Comparison of ENCODE assay signal across 26 cellular contexts in genomic region chr2:55609193-55609794, GRCh38. TPM values are rescaled to one million over a fixed set of nuclear protein-coding genes. Genes with fewer than 3 reads are reported as not detected.
DNase-seq lines count a peak whose midpoint lies in the region; FAIRE-seq and TF ChIP-seq lines count a peak whose summit lies in the region.
"Had no signal": no experiment of that assay in that cellular context is flagged by ENCODE, and none has a peak within 500 bp of the region (broad histone marks: within the 10 kb centered on the region; RNA-seq: fewer than 3 reads in every experiment).

No MANE protein-coding gene starts in this region.

- no peak overlapping the region for H3K9ac ChIP-seq in H9 (ENCODE audit: extremely low read depth, insufficient read length, low read length)

- H3K4me2 ChIP-seq in H9 (ENCODE audit: insufficient read depth, insufficient read length, low read length): no peak overlapping the region
- H3K4me2 ChIP-seq: smooth muscle cell had no signal

- DNase-seq in activated CD4-positive, alpha-beta T cell treated with anti-CD3 and anti-CD28 coated beads, Interleukin-2, amount 10 ng/mL, durations not matched to agents 24 days and 14 days: peak; percentile 37
- no peak for DNase-seq in activated CD4-positive, alpha-beta T cell treated with anti-CD3 and anti-CD28 coated beads for 4 hours
- DNase-seq in H9 (no peak), neural crest cell (ENCODE audit: low read depth, low spot score) (no peak), SHP77 treated with DMSO at 0.1 percent for 48 hours (lab: John Stamatoyannopoulos, UW) (no peak), CD14-positive monocyte (ENCODE audit: low spot score) (no peak), midbrain (lab: John Stamatoyannopoulos, UW) (no peak)
- DNase-seq: activated naive CD4-positive, alpha-beta T cell; activated T-cell treated with anti-CD3 and anti-CD28 coated beads, Interleukin-2, amount 50 U/mL, for 4 hours; cerebellar nuclear complex; DMS 273 treated with DMSO at 0.1 percent for 48 hours; GOT3; hypothalamus; left colon; NCI-H1048; NCI-H1694; SIG-M5; stimulated activated CD4-positive, alpha-beta T cell treated with anti-CD3 and anti-CD28 coated beads, Interleukin-1b, Interleukin-23, amount 100 ng/mL, for 48 hours; stimulated activated naive CD8-positive, alpha-beta T cell treated with anti-CD3 and anti-CD28 coated beads, Interleukin-15, Interleukin-2, amounts not matched to agents 100 U/mL and 50 U/mL, for 24 hours; SW 1271 had no signal

- no peak overlapping the region for H2AFZ ChIP-seq in H9 (ENCODE audit: low read length)

- WGBS in H9 (ENCODE audit: extremely low coverage, insufficient read length, low lambda C conversion rate): no CpG with 5 or more reads among the region's 8 CpGs

- peak; percentile 69 for FAIRE-seq in islet of Langerhans (lab: Jason Lieb, UNC)
- FAIRE-seq: GM18507, GM19239 had no signal

- H4K20me1 ChIP-seq in H9 (ENCODE audit: control insufficient read depth, insufficient read depth, insufficient read length): no peaks in the 10 kb centered on the region

- H3K4ac ChIP-seq in H9 (ENCODE audit: low read depth, low read length): no peak overlapping the region

- no peak overlapping the region for H2BK5ac ChIP-seq in H9 (ENCODE audit: insufficient read length, low read length)

- H3K9me3 ChIP-seq in H9 (ENCODE audit: control insufficient read depth, low read depth, low read length): no peaks in the 10 kb centered on the region
- H3K9me3 ChIP-seq: gastroesophageal sphincter had no signal

- no peaks in the 10 kb centered on the region for H3K4me1 ChIP-seq in H9 (ENCODE audit: insufficient read depth, low read length)

- H4K5ac ChIP-seq in H9 (ENCODE audit: insufficient read length, low read depth, low read length): no peak overlapping the region

- intact Hi-C loops in activated CD4-positive, alpha-beta T cell treated with anti-CD3 and anti-CD28 coated beads, Interleukin-2, amount 10 ng/mL, durations not matched to agents 24 days and 14 days (cut with micrococcal nuclease): no loop called here
- intact Hi-C loops in CD14-positive monocyte (cut with micrococcal nuclease): no loop called here

- no peaks in the 10 kb centered on the region for H3K9me3 Mint-ChIP-seq in activated CD4-positive, alpha-beta T cell treated with anti-CD3 and anti-CD28 coated beads, Interleukin-2, amount 10 ng/mL, durations not matched to agents 24 days and 14 days
- H3K9me3 Mint-ChIP-seq in H9 (no peaks in the 10 kb centered on the region), neural crest cell (no peaks in the 10 kb centered on the region), CD14-positive monocyte (no peaks in the 10 kb centered on the region)
- H3K9me3 Mint-ChIP-seq: activated T-cell treated with anti-CD3 and anti-CD28 coated beads, Interleukin-2, amount 50 U/mL, for 4 hours; brain had no signal

- H2BK20ac ChIP-seq in H9 (ENCODE audit: low read depth, low read length, poor library complexity, severe bottlenecking): no peak overlapping the region

- H3K27ac ChIP-seq in H9 (ENCODE audit: insufficient read length, low read depth, low read length): no peak overlapping the region
- H3K27ac ChIP-seq: gastroesophageal sphincter had no signal

- H3K4me3 Mint-ChIP-seq in activated CD4-positive, alpha-beta T cell treated with anti-CD3 and anti-CD28 coated beads, Interleukin-2, amount 10 ng/mL, durations not matched to agents 24 days and 14 days: no peak overlapping the region
- H3K4me3 Mint-ChIP-seq in H9: no peak overlapping the region
- H3K4me3 Mint-ChIP-seq in neural crest cell: no peak overlapping the region
- H3K4me3 Mint-ChIP-seq in CD14-positive monocyte: no peak overlapping the region
- H3K4me3 Mint-ChIP-seq: activated T-cell treated with anti-CD3 and anti-CD28 coated beads, Interleukin-2, amount 50 U/mL, for 4 hours; brain had no signal

- no peak overlapping the region for H2AK5ac ChIP-seq in H9 (ENCODE audit: insufficient read length, low read length)

- no peak overlapping the region for H3T11ph ChIP-seq in H9 (ENCODE audit: low read length)

- H3K14ac ChIP-seq in H9 (ENCODE audit: insufficient read depth, low read length): no peak overlapping the region

- no peak overlapping the region for H2BK15ac ChIP-seq in H9 (ENCODE audit: low read depth, low read length)

- H3K27me3 ChIP-seq in H9 (ENCODE audit: insufficient read depth, low read length): no peaks in the 10 kb centered on the region
- H3K27me3 ChIP-seq: gastroesophageal sphincter had no signal

- H3K23me2 ChIP-seq in H9 (ENCODE audit: insufficient read length, low read depth, low read length, poor library complexity, severe bottlenecking): no peaks in the 10 kb centered on the region

- no peak overlapping the region for H2BK120ac ChIP-seq in H9 (ENCODE audit: low read depth, low read length, poor library complexity, severe bottlenecking)

- H3K23ac ChIP-seq in H9 (ENCODE audit: insufficient read length, low read depth, low read length): no peak overlapping the region

- H3K4me1 Mint-ChIP-seq in activated CD4-positive, alpha-beta T cell treated with anti-CD3 and anti-CD28 coated beads, Interleukin-2, amount 10 ng/mL, durations not matched to agents 24 days and 14 days: peaks cover 29% of the 10 kb centered on the region
- H3K4me1 Mint-ChIP-seq in H9: no peaks in the 10 kb centered on the region
- H3K4me1 Mint-ChIP-seq in neural crest cell: peaks cover 1% of the 10 kb centered on the region
- peaks cover 9% of the 10 kb centered on the region for H3K4me1 Mint-ChIP-seq in CD14-positive monocyte

- H3K56ac ChIP-seq in H9 (ENCODE audit: insufficient read length, low read depth, low read length): no peak overlapping the region

- no peak overlapping the region for H4K8ac ChIP-seq in H9 (replicated peaks; ENCODE audit: insufficient read length, low read depth, low read length)

- peaks cover 36% of the 10 kb centered on the region for H3K36me3 Mint-ChIP-seq in activated CD4-positive, alpha-beta T cell treated with anti-CD3 and anti-CD28 coated beads, Interleukin-2, amount 10 ng/mL, durations not matched to agents 24 days and 14 days (ENCODE audit: low read depth)
- H3K36me3 Mint-ChIP-seq in H9 (ENCODE audit: insufficient read depth in 1 of 3, low read depth in 3 of 3): peaks cover 4 to 33% (median 32%) of the 10 kb centered on the region in 3 experiments; a peak in 6 of 7 replicates
- peaks cover 5% of the 10 kb centered on the region for H3K36me3 Mint-ChIP-seq in neural crest cell (ENCODE audit: low read depth)
- H3K36me3 Mint-ChIP-seq in CD14-positive monocyte: peaks cover 37 to 59% of the 10 kb centered on the region in 2 donors

- H3K27me3 Mint-ChIP-seq in activated CD4-positive, alpha-beta T cell treated with anti-CD3 and anti-CD28 coated beads, Interleukin-2, amount 10 ng/mL, durations not matched to agents 24 days and 14 days: no peaks in the 10 kb centered on the region
- H3K27me3 Mint-ChIP-seq in H9 (ENCODE audit: low read depth) (no peaks in the 10 kb centered on the region), neural crest cell (ENCODE audit: low read depth) (no peaks in the 10 kb centered on the region), CD14-positive monocyte (ENCODE audit: low read depth in 3 of 3) (peaks cover 0 to 2% (median 0%) of the 10 kb centered on the region in 3 donors)
- H3K27me3 Mint-ChIP-seq: brain had no signal

- H4K91ac ChIP-seq in H9 (ENCODE audit: insufficient read length, low read depth, low read length): no peak overlapping the region

- no peak overlapping the region for H3K18ac ChIP-seq in H9 (ENCODE audit: insufficient read length, low read depth, low read length)

- H3K27ac Mint-ChIP-seq in activated CD4-positive, alpha-beta T cell treated with anti-CD3 and anti-CD28 coated beads, Interleukin-2, amount 10 ng/mL, durations not matched to agents 24 days and 14 days: no peak overlapping the region
- H3K27ac Mint-ChIP-seq in H9 (peak overlapping the region; percentile 44 to 72 (median 53); a peak in 4 of 7 replicates), neural crest cell (ENCODE audit: unreplicated experiment) (peak overlapping the region; percentile 95), CD14-positive monocyte (peak overlapping the region in 2 of 7 donors; percentile 15 to 75)

- no peak for TF ChIP-seq CTCF in H9 (conservative IDR thresholded peaks at IDR 0.05)
- TF ChIP-seq CTCF in neural crest cell (conservative IDR thresholded peaks at IDR 0.05): no peak
- no peak for TF ChIP-seq CTCF in CD14-positive monocyte (IDR thresholded peaks at IDR 0.05)

- no peaks in the 10 kb centered on the region for H3K79me1 ChIP-seq in H9 (ENCODE audit: insufficient read depth, low read depth, low read length, poor library complexity, severe bottlenecking)

- H3K79me2 ChIP-seq in H9 (ENCODE audit: insufficient read depth, low read length): no peaks in the 10 kb centered on the region; the same call in 1 of the 2 replicates

- H2BK12ac ChIP-seq in H9 (ENCODE audit: insufficient read length, low read depth, low read length): no peak overlapping the region

RNA-seq across cellular contexts. Expression of gene PPP4R3B, which starts 8.1 kb away (rescaled TPM):
- total RNA-seq in activated CD4-positive, alpha-beta T cell treated with anti-CD3 and anti-CD28 coated beads, Interleukin-2, amount 10 ng/mL, durations not matched to agents 24 days and 14 days: 78.1 and 82.7 TPM in 2 replicates
- total RNA-seq in H9 (2021): 37.6 and 40.9 TPM in 2 replicates
- 50.4 and 62.0 TPM in 2 replicates for total RNA-seq in neural crest cell
- 10 to 100 TPM; 30.2 to 41.1 TPM for polyA plus RNA-seq in CD14-positive monocyte
